24 cellular contexts compared by ENCODE assay signal in genomic region chr5:50923768-50924113, GRCh38.
"Had no signal": no experiment of that assay in that cellular context is flagged by ENCODE, and none has a peak within 500 bp of the region (broad histone marks: within the 10 kb centered on the region; RNA-seq: fewer than 3 reads in every experiment).

No MANE protein-coding gene starts in this region.

- H3K36me3 ChIP-seq: brain microvascular endothelial cell had no signal

- DNase-seq: activated CD4-positive, alpha-beta T cell treated with anti-CD3 and anti-CD28 coated beads for 48 hours; activated CD4-positive, alpha-beta T cell treated with anti-CD3 and anti-CD28 coated beads, Interleukin-2, amount 50 U/mL, for 4 hours; activated CD4-positive, CD25-positive, alpha-beta regulatory T cell treated with anti-CD3 and anti-CD28 coated beads, Interleukin-2, amount 50 U/mL, for 72 hours; activated CD8-positive, alpha-beta memory T cell treated with anti-CD3 and anti-CD28 coated beads, Interleukin-2, amount 10 ng/mL, durations not matched to agents 7 days and 5 days; activated effector memory CD4-positive, alpha-beta T cell treated with anti-CD3 and anti-CD28 coated beads, Interleukin-2, amount 50 U/mL, for 16 hours; activated naive CD4-positive, alpha-beta T cell treated with Interleukin-2 at 50 U/mL for 16 hours; activated T-cell treated with anti-CD3 and anti-CD28 coated beads, Interleukin-2, amount 50 U/mL, for 4 hours; amygdala; brain microvascular endothelial cell; IMR-90; Kasumi-1; KBM-7; NCI-H1105 treated with DMSO at 0.1 percent for 48 hours; NCI-H1436 treated with DMSO at 0.1 percent for 48 hours; NCI-H187; NCI-H2081; NCI-H510A treated with DMSO at 0.1 percent for 48 hours; NCI-H69; NK-92 treated with Interleukin-12 subunit alpha and Interleukin-12 subunit beta, amount 100 ng/mL, for 24 hours; OCI-M1; SHP77 treated with DMSO at 0.1 percent for 48 hours had no signal

- H3K27me3 ChIP-seq: brain microvascular endothelial cell had no signal

- H3K27ac ChIP-seq: brain microvascular endothelial cell, RWPE1 had no signal

- ATAC-seq: activated CD8-positive, alpha-beta memory T cell treated with anti-CD3 and anti-CD28 coated beads, Interleukin-2, amount 10 ng/mL, durations not matched to agents 7 days and 5 days; activated naive CD4-positive, alpha-beta T cell treated with anti-CD3 and anti-CD28 coated beads, Interleukin-2, amount 50 U/mL, for 72 hours; activated T-cell treated with anti-CD3 and anti-CD28 coated beads, Interleukin-2, amount 50 U/mL, for 4 hours; Panc1 had no signal
